In genomic region chr20:32110727-32111126, GRCh38 we compare ENCODE assay signal across 9 cellular contexts. TPM values are rescaled to one million over a fixed set of nuclear protein-coding genes. Genes with fewer than 3 reads are reported as not detected.
DNase-seq lines count a peak whose midpoint lies in the region; ATAC-seq and TF ChIP-seq lines count a peak whose summit lies in the region.
"Had no signal": no experiment of that assay in that cellular context is flagged by ENCODE, and none has a peak within 500 bp of the region (broad histone marks: within the 10 kb centered on the region; RNA-seq: fewer than 3 reads in every experiment).

No MANE protein-coding gene starts in this region.

- TF ChIP-seq CTCF in GM06990 (IDR thresholded peaks at IDR 0.05; ENCODE audit: insufficient read depth, low read length, poor library complexity, severe bottlenecking) (no peak), RWPE2 (IDR thresholded peaks at IDR 0.05; ENCODE audit: poor library complexity, severe bottlenecking) (no peak), esophagus squamous epithelium (IDR thresholded peaks at IDR 0.05) (no peak)

- WGBS in esophagus squamous epithelium, 2 donors = 64 to 70% methylated on average over 3 of the region's 3 CpGs
- no CpG with 5 or more reads among the region's 3 CpGs for WGBS in trophoblast cell (ENCODE audit: extremely low coverage, insufficient coverage, insufficient read length)

- no peak overlapping the region for H4K91ac ChIP-seq in trophoblast cell (ENCODE audit: low read depth, low read length)

- H3K9me3 ChIP-seq in RWPE2 (ENCODE audit: severe bottlenecking) (no peaks in the 10 kb centered on the region), esophagus squamous epithelium (no peaks in the 10 kb centered on the region), trophoblast cell (ENCODE audit: insufficient read depth, low read depth, low read length) (no peaks in the 10 kb centered on the region)

- peak overlapping the region; percentile 97 for H3K9ac ChIP-seq in trophoblast cell (ENCODE audit: low read length)

- ATAC-seq in RWPE2 (ENCODE audit: low read depth) (no peak), HG03378 (IDR thresholded peaks at IDR 0.05; ENCODE audit: unreplicated experiment) (no peak)

- H3K23ac ChIP-seq in trophoblast cell (ENCODE audit: low read length) = no peak overlapping the region

- H2BK5ac ChIP-seq in trophoblast cell (ENCODE audit: low read depth, low read length, poor library complexity) = peak overlapping the region; percentile 32

- no peak overlapping the region for H2AFZ ChIP-seq in trophoblast cell (ENCODE audit: insufficient read depth, low read length, poor library complexity)

- H3K79me1 ChIP-seq in trophoblast cell (ENCODE audit: low read length) = peaks cover 13% of the 10 kb centered on the region

- H3K27me3 ChIP-seq in GM06990 (replicated peaks; ENCODE audit: control insufficient read depth, insufficient read depth, low read length) = no peaks in the 10 kb centered on the region
- no peaks in the 10 kb centered on the region for H3K27me3 ChIP-seq in RWPE2 (ENCODE audit: insufficient read depth, poor library complexity, severe bottlenecking)
- H3K27me3 ChIP-seq in esophagus squamous epithelium = no peaks in the 10 kb centered on the region
- H3K27me3 ChIP-seq in trophoblast cell (ENCODE audit: insufficient read depth, low read length) = no peaks in the 10 kb centered on the region

- no peak overlapping the region for H2BK12ac ChIP-seq in trophoblast cell (ENCODE audit: low read length)

- peaks cover 13% of the 10 kb centered on the region for H3K79me2 ChIP-seq in trophoblast cell (ENCODE audit: control insufficient read depth, insufficient read depth, low read length, poor library complexity)

- H3K4ac ChIP-seq in trophoblast cell (ENCODE audit: low read depth, low read length) = peak overlapping the region; percentile 75

- peak overlapping the region; percentile 74 for H3K4me2 ChIP-seq in trophoblast cell (ENCODE audit: low read length)

- peak overlapping the region; percentile 69 for H3K18ac ChIP-seq in trophoblast cell (ENCODE audit: low read length)

- H3K27ac ChIP-seq in RWPE2 (ENCODE audit: poor library complexity, severe bottlenecking) (peak overlapping the region; percentile 77), esophagus squamous epithelium (peak overlapping the region; percentile 93 to 100 (median 100)), trophoblast cell (ENCODE audit: low read depth, low read length) (no peak overlapping the region)

- peaks cover 10% of the 10 kb centered on the region for H3K4me1 ChIP-seq in RWPE2 (ENCODE audit: insufficient read depth, poor library complexity, severe bottlenecking)
- H3K4me1 ChIP-seq in esophagus squamous epithelium = peaks cover 33 to 60% (median 34%) of the 10 kb centered on the region in 3 donors
- peaks cover 6 to 7% of the 10 kb centered on the region in 2 experiments for H3K4me1 ChIP-seq in trophoblast cell (ENCODE audit: control insufficient read depth in 1 of 2, insufficient read depth in 2 of 2, low read length in 2 of 2)

- peak overlapping the region; percentile 83 for H3K14ac ChIP-seq in trophoblast cell (ENCODE audit: low read length)

- H3K4me3 ChIP-seq in GM06990 (replicated peaks; ENCODE audit: low read depth, low read length) (peak overlapping the region; percentile 98), RWPE2 (ENCODE audit: severe bottlenecking) (peak overlapping the region; percentile 68), esophagus squamous epithelium (peak overlapping the region; percentile 60 to 97 (median 93)), trophoblast cell (ENCODE audit: low read depth, low read length) (no peak overlapping the region)

- intact Hi-C loops in esophagus squamous epithelium (cut with DNase I) = loop anchor here (10.0 kb wide), 1 partner anchor 94 kb away; the partner anchor contains the start of genes PLAGL2 and POFUT1

- no peak for DNase-seq in GM06990 (ENCODE audit: extremely low read depth, insufficient read length)
- DNase-seq in RWPE2 (ENCODE audit: low spot score) = no peak
- no peak for DNase-seq in esophagus squamous epithelium (lab: John Stamatoyannopoulos, UW)
- DNase-seq in trophoblast cell = no peak
- no peak for DNase-seq in NCI-H526 treated with DMSO at 0.1 percent for 48 hours (lab: John Stamatoyannopoulos, UW)
- DNase-seq in HuH-7 (ENCODE audit: low spot score) = no peak
- no peak for DNase-seq in NCI-H1436 treated with DMSO at 0.1 percent for 48 hours (lab: John Stamatoyannopoulos, UW)
- DNase-seq: NCI-H2029 treated with DMSO at 0.1 percent for 48 hours had no signal

- no peak overlapping the region for H2BK120ac ChIP-seq in trophoblast cell (ENCODE audit: insufficient read depth, low read length, poor library complexity)

- no peak overlapping the region for H2AK5ac ChIP-seq in trophoblast cell (ENCODE audit: low read length)

- no peak overlapping the region for H4K12ac ChIP-seq in trophoblast cell (ENCODE audit: low read depth, low read length)

- peak overlapping the region; percentile 97 for H4K8ac ChIP-seq in trophoblast cell (ENCODE audit: low read depth, low read length)

- no peak for TF ChIP-seq POLR2A in esophagus squamous epithelium (IDR thresholded peaks at IDR 0.05)

- H3K36me3 ChIP-seq in GM06990 (ENCODE audit: control insufficient read depth, insufficient read depth, low read length) (peaks cover 4% of the 10 kb centered on the region), RWPE2 (ENCODE audit: low read depth) (peaks cover 36% of the 10 kb centered on the region), esophagus squamous epithelium (peaks cover 0 to 9% (median 0%) of the 10 kb centered on the region in 3 donors), trophoblast cell (ENCODE audit: control insufficient read depth in 1 of 2, insufficient read depth in 2 of 2, low read length in 2 of 2) (peaks cover 4 to 5% of the 10 kb centered on the region in 2 experiments)

RNA-seq across cellular contexts. Expression of gene TM9SF4, which starts 1.2 kb away (rescaled TPM):
- total RNA-seq in esophagus squamous epithelium = 10 to 100 TPM; 28.5 to 36.3 (median 32.1) TPM
- polyA plus RNA-seq in trophoblast cell (2013) = 56.8 and 57.8 TPM in 2 replicates

RNA-seq across cellular contexts. Expression of gene HCK, which starts 58.7 kb away (rescaled TPM):
- total RNA-seq in esophagus squamous epithelium = 10 to 100 TPM in 2 of 4 donors, 1 to 10 TPM in 2; 3.0 to 16.9 (median 6.7) TPM
- 0.04 TPM in 1 of 2 replicates, not detected in the other for polyA plus RNA-seq in trophoblast cell (2013)
